In the genomic region with DNA sequence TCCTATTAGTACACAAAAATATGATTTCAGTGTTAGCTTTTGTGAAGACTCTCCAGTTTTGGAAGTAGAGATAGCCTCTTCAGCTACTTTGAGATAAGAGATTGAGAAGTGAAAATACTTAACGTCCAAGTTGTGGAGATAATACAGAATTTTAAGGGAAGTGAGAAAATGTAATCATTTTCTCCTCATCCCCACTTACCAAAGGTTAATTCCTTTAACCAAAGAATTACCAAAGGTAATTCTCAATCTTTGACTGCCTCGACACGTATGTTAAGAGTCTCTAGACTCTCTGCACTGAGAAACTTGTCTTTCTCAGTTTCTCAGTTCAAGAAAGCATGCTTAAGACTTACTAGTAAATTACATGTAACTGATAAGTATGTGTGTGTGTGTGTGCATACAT, we compare ENCODE assay signal across 15 cellular contexts.
DNase-seq lines count a peak whose midpoint lies in the region; ATAC-seq, FAIRE-seq and TF ChIP-seq lines count a peak whose summit lies in the region.
"Had no signal": no experiment of that assay in that cellular context is flagged by ENCODE, and none has a peak within 500 bp of the region (broad histone marks: within the 10 kb centered on the region; RNA-seq: fewer than 3 reads in every experiment).

No MANE protein-coding gene starts in this region.

- no peak for TF ChIP-seq CTCF in GM13977 (IDR thresholded peaks at IDR 0.05; ENCODE audit: extremely low read depth, insufficient read depth, missing control alignments)

- no peak for FAIRE-seq in urothelium cell line (lab: Jason Lieb, UNC)

- ATAC-seq in GM19395 (IDR thresholded peaks at IDR 0.05; ENCODE audit: unreplicated experiment), result peak; percentile 74
- ATAC-seq in HG02623 (IDR thresholded peaks at IDR 0.05; ENCODE audit: unreplicated experiment), result peak; percentile 43

- in situ Hi-C loops in GM13977 (cut with MboI; ENCODE audit: low pct_unique_long_range_greater_than_20kb, low sequenced_read_pairs, unreplicated experiment), result no loop called here

- DNase-seq in GM13977 (ENCODE audit: low spot score), result peak; percentile 33
- DNase-seq in OCI-M1 (lab: John Stamatoyannopoulos, UW), result peak; percentile 69
- DNase-seq in NCI-H2196 (lab: John Stamatoyannopoulos, UW; ENCODE audit: unreplicated experiment), result no peak
- DNase-seq in NCI-H226, result no peak
- DNase-seq in urothelium cell line (ENCODE audit: low spot score), result no peak
- DNase-seq in NCI-H82 (lab: John Stamatoyannopoulos, UW), result no peak
- DNase-seq: Caco-2, HFFc6, NCI-H1092, NCI-H345, NCI-H69, SHP77 treated with DMSO at 0.1 percent for 48 hours, T-helper 2 cell had no signal

Comparison
In these comparisons a context has a peak if more than half of its experiments do, and no peak if none do; other contexts are left out.
1. DNase-seq: peak in GM13977 (single experiment) and OCI-M1 (single experiment); none in NCI-H2196 (single experiment), NCI-H226 (single experiment), urothelium cell line (single experiment) and NCI-H82 (single experiment).